17 cellular contexts compared by ENCODE assay signal in the genomic region with DNA sequence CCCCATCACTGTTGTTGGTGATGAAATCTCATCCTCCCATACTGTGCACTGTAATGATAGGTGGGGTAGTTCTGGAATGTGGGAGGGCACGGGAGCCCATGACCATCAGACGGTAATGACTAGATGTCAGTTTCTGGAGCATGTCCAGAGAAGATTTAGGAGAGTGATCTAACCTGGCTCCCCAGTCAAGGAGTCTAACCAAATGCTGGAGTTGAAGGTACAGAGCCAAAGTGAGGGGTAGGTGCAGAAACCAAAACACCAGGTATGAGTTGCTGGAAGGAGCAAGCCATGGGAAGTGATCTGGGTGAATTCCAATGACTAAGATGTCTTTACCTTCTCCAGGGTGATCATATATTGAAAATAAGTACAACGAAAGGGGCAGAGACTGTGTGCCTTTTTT.
A peak's percentile ranks its signal among the peaks of the same experiment; 100 is the strongest.
DNase-seq lines count a peak whose midpoint lies in the region; ATAC-seq and TF ChIP-seq lines count a peak whose summit lies in the region.
"Had no signal": no experiment of that assay in that cellular context is flagged by ENCODE, and none has a peak within 500 bp of the region (broad histone marks: within the 10 kb centered on the region; RNA-seq: fewer than 3 reads in every experiment).

No MANE protein-coding gene starts in this region.

- H3K27ac ChIP-seq in CD4-positive, alpha-beta T cell (ENCODE audit: low read depth, low read length), result no peak overlapping the region
- H3K27ac ChIP-seq in H9 (ENCODE audit: insufficient read length, low read depth, low read length) (no peak overlapping the region), mesodermal cell (ENCODE audit: low read depth, low read length, severe bottlenecking) (peak overlapping the region; percentile 82), endodermal cell (ENCODE audit: low read depth, low read length) (no peak overlapping the region)
- H3K27ac ChIP-seq: ovary had no signal

- no peaks in the 10 kb centered on the region for H3K27me3 Mint-ChIP-seq in CD4-positive, alpha-beta T cell
- no peaks in the 10 kb centered on the region for H3K27me3 Mint-ChIP-seq in H9 (ENCODE audit: low read depth)
- no peaks in the 10 kb centered on the region for H3K27me3 Mint-ChIP-seq in activated T-helper 2 cell treated with anti-CD3 and anti-CD28 coated beads, Interferon-gamma antibody, Interleukin-2, Interleukin-4, amounts not matched to agents 10 μg/mL and 5 μg/mL and 100 μg/mL, durations not matched to agents 14 hours and 24 hours and 36 hours (ENCODE audit: low read depth)
- H3K27me3 Mint-ChIP-seq in endodermal cell (ENCODE audit: insufficient read depth), result no peaks in the 10 kb centered on the region
- H3K27me3 Mint-ChIP-seq: activated CD8-positive, alpha-beta T cell treated with anti-CD3 and anti-CD28 coated beads for 36 hours; B cell had no signal

- H2AK5ac ChIP-seq in H9 (ENCODE audit: insufficient read length, low read length), result no peak overlapping the region

- H3K4me3 Mint-ChIP-seq in CD4-positive, alpha-beta T cell, result no peak overlapping the region
- no peak overlapping the region for H3K4me3 Mint-ChIP-seq in H9
- no peak overlapping the region for H3K4me3 Mint-ChIP-seq in activated T-helper 2 cell treated with anti-CD3 and anti-CD28 coated beads, Interferon-gamma antibody, Interleukin-2, Interleukin-4, amounts not matched to agents 10 μg/mL and 5 μg/mL and 100 μg/mL, durations not matched to agents 14 hours and 24 hours and 36 hours (ENCODE audit: low read depth)
- H3K4me3 Mint-ChIP-seq in endodermal cell, result no peak overlapping the region
- H3K4me3 Mint-ChIP-seq: activated CD8-positive, alpha-beta T cell treated with anti-CD3 and anti-CD28 coated beads for 36 hours; B cell had no signal

- no peak overlapping the region for H4K5ac ChIP-seq in H9 (ENCODE audit: insufficient read length, low read depth, low read length)

- H3K9ac ChIP-seq in H9 (ENCODE audit: extremely low read depth, insufficient read length, low read length) (no peak overlapping the region), endodermal cell (ENCODE audit: extremely low read depth, low read length, poor library complexity, severe bottlenecking) (no peak overlapping the region)

- H3K27ac Mint-ChIP-seq in CD4-positive, alpha-beta T cell, result peak overlapping the region; percentile 28
- peak overlapping the region in 1 of 3 experiments; percentile 89; a peak in 3 of 7 replicates for H3K27ac Mint-ChIP-seq in H9
- peak overlapping the region; percentile 68 for H3K27ac Mint-ChIP-seq in activated T-helper 2 cell treated with anti-CD3 and anti-CD28 coated beads, Interferon-gamma antibody, Interleukin-2, Interleukin-4, amounts not matched to agents 10 μg/mL and 5 μg/mL and 100 μg/mL, durations not matched to agents 14 hours and 24 hours and 36 hours
- H3K27ac Mint-ChIP-seq in endodermal cell, result no peak overlapping the region
- H3K27ac Mint-ChIP-seq: activated CD8-positive, alpha-beta T cell treated with anti-CD3 and anti-CD28 coated beads for 36 hours; B cell had no signal

- H2BK12ac ChIP-seq in H9 (ENCODE audit: insufficient read length, low read depth, low read length), result peak overlapping the region; percentile 35

- H2BK120ac ChIP-seq in H9 (ENCODE audit: low read depth, low read length, poor library complexity, severe bottlenecking), result no peak overlapping the region

- intact Hi-C loops in CD4-positive, alpha-beta T cell (cut with DNase I, micrococcal nuclease), result no loop called here
- intact Hi-C loops in activated T-helper 2 cell treated with anti-CD3 and anti-CD28 coated beads, Interferon-gamma antibody, Interleukin-2, Interleukin-4, amounts not matched to agents 10 μg/mL and 5 μg/mL and 100 μg/mL, durations not matched to agents 14 hours and 24 hours and 36 hours (cut with micrococcal nuclease), result no loop called here

- H3K4me1 Mint-ChIP-seq in CD4-positive, alpha-beta T cell (ENCODE audit: low read depth), result peaks cover 58% of the 10 kb centered on the region
- H3K4me1 Mint-ChIP-seq in H9 (peaks cover 8 to 15% of the 10 kb centered on the region in 2 experiments), endodermal cell (peaks cover 10% of the 10 kb centered on the region)
- H3K4me1 Mint-ChIP-seq in activated T-helper 2 cell treated with anti-CD3 and anti-CD28 coated beads, Interferon-gamma antibody, Interleukin-2, Interleukin-4, amounts not matched to agents 10 μg/mL and 5 μg/mL and 100 μg/mL, durations not matched to agents 14 hours and 24 hours and 36 hours (ENCODE audit: low read depth), result peaks cover 56% of the 10 kb centered on the region
- H3K4me1 Mint-ChIP-seq: B cell had no signal

- no peaks in the 10 kb centered on the region for H3K27me3 ChIP-seq in CD4-positive, alpha-beta T cell (ENCODE audit: control insufficient read depth, insufficient read depth, low read length)
- H3K27me3 ChIP-seq in H9 (ENCODE audit: insufficient read depth, low read length) (no peaks in the 10 kb centered on the region), endodermal cell (ENCODE audit: control insufficient read depth, insufficient read depth, low read length, poor library complexity, severe bottlenecking) (no peaks in the 10 kb centered on the region)

- H4K20me1 ChIP-seq in H9 (ENCODE audit: control insufficient read depth, insufficient read depth, insufficient read length), result no peaks in the 10 kb centered on the region

- no peaks in the 10 kb centered on the region for H3K9me3 ChIP-seq in CD4-positive, alpha-beta T cell (ENCODE audit: control insufficient read depth, low read length)
- no peaks in the 10 kb centered on the region for H3K9me3 ChIP-seq in H9 (ENCODE audit: control insufficient read depth, low read depth, low read length)
- H3K9me3 ChIP-seq in mesodermal cell (ENCODE audit: control insufficient read depth, low read length), result no peaks in the 10 kb centered on the region
- no peaks in the 10 kb centered on the region for H3K9me3 ChIP-seq in endodermal cell (ENCODE audit: control insufficient read depth, low read length)
- H3K9me3 ChIP-seq: ovary had no signal

- WGBS in H9 (ENCODE audit: extremely low coverage, insufficient read length, low lambda C conversion rate), result no CpG with 5 or more reads among the region's 3 CpGs
- 82 to 83% methylated on average over 2 of the region's 3 CpGs for WGBS in mesodermal cell (ENCODE audit: insufficient coverage in 2 of 2), 2 experiments
- 95 to 100% methylated on average over 2 to 3 of the region's 3 CpGs for WGBS in endodermal cell (ENCODE audit: insufficient coverage in 1 of 2, insufficient read length in 1 of 2), 2 experiments

- H3K79me2 ChIP-seq in H9 (ENCODE audit: insufficient read depth, low read length), result no peaks in the 10 kb centered on the region

- no peak overlapping the region for H3K4me3 ChIP-seq in mesodermal cell (ENCODE audit: extremely low read depth, insufficient read depth, low read length, poor library complexity, severe bottlenecking)
- H3K4me3 ChIP-seq in endodermal cell (ENCODE audit: low read length), result no peak overlapping the region
- H3K4me3 ChIP-seq: ovary had no signal

- H3K56ac ChIP-seq in H9 (ENCODE audit: insufficient read length, low read depth, low read length), result no peak overlapping the region

- ATAC-seq in CD4-positive, alpha-beta T cell (ENCODE audit: poor library complexity), result no peak
- ATAC-seq in GM18517 (IDR thresholded peaks at IDR 0.05; ENCODE audit: unreplicated experiment), result no peak

- no peak overlapping the region for H2BK5ac ChIP-seq in H9 (ENCODE audit: insufficient read length, low read length)

- H2BK20ac ChIP-seq in H9 (ENCODE audit: low read depth, low read length, poor library complexity, severe bottlenecking), result no peak overlapping the region

- no peak overlapping the region for H4K91ac ChIP-seq in H9 (ENCODE audit: insufficient read length, low read depth, low read length)

- H3K23ac ChIP-seq in H9 (ENCODE audit: insufficient read length, low read depth, low read length), result no peak overlapping the region

- H3K23me2 ChIP-seq in H9 (ENCODE audit: insufficient read length, low read depth, low read length, poor library complexity, severe bottlenecking), result no peaks in the 10 kb centered on the region

- no peaks in the 10 kb centered on the region for H3K9me3 Mint-ChIP-seq in CD4-positive, alpha-beta T cell
- H3K9me3 Mint-ChIP-seq in H9 (no peaks in the 10 kb centered on the region), endodermal cell (no peaks in the 10 kb centered on the region)
- peaks cover 6% of the 10 kb centered on the region for H3K9me3 Mint-ChIP-seq in activated T-helper 2 cell treated with anti-CD3 and anti-CD28 coated beads, Interferon-gamma antibody, Interleukin-2, Interleukin-4, amounts not matched to agents 10 μg/mL and 5 μg/mL and 100 μg/mL, durations not matched to agents 14 hours and 24 hours and 36 hours
- H3K9me3 Mint-ChIP-seq: activated CD8-positive, alpha-beta T cell treated with anti-CD3 and anti-CD28 coated beads for 36 hours had no signal

- peak overlapping the region; percentile 48 for H3K18ac ChIP-seq in H9 (ENCODE audit: insufficient read length, low read depth, low read length)

- no peaks in the 10 kb centered on the region for H3K36me3 ChIP-seq in mesodermal cell (ENCODE audit: control insufficient read depth, insufficient read depth, low read length)
- no peaks in the 10 kb centered on the region for H3K36me3 ChIP-seq in endodermal cell (ENCODE audit: control insufficient read depth, insufficient read depth, low read length)
- H3K36me3 ChIP-seq: ovary had no signal

- no peak overlapping the region for H2AFZ ChIP-seq in H9 (ENCODE audit: low read length)

- CTCF ChIA-PET in CD4-positive, alpha-beta T cell (lab: Charles Lee), result no interaction called here

- TF ChIP-seq CTCF in CD4-positive, alpha-beta T cell (IDR thresholded peaks at IDR 0.05), result no peak
- TF ChIP-seq CTCF in H9 (conservative IDR thresholded peaks at IDR 0.05) (no peak), endodermal cell (conservative IDR thresholded peaks at IDR 0.05) (no peak)

- H3K4ac ChIP-seq in H9 (ENCODE audit: low read depth, low read length), result no peak overlapping the region

- H4K8ac ChIP-seq in H9 (replicated peaks; ENCODE audit: insufficient read length, low read depth, low read length), result no peak overlapping the region

- DNase-seq in CD4-positive, alpha-beta T cell, result no peak
- DNase-seq in H9, result no peak
- DNase-seq in activated T-helper 2 cell treated with anti-CD3 and anti-CD28 coated beads, Interferon-gamma antibody, Interleukin-2, Interleukin-4, amounts not matched to agents 10 μg/mL and 5 μg/mL and 100 μg/mL, durations not matched to agents 14 hours and 24 hours and 36 hours (ENCODE audit: low spot score), result no peak
- DNase-seq in NOMO-1 treated with DMSO at 0.1 percent for 48 hours (lab: John Stamatoyannopoulos, UW; ENCODE audit: unreplicated experiment), result no peak
- no peak for DNase-seq in endodermal cell
- DNase-seq: activated CD8-positive, alpha-beta T cell treated with anti-CD3 and anti-CD28 coated beads for 36 hours; activated effector memory CD4-positive, alpha-beta T cell treated with Interleukin-2 at 50 U/mL for 16 hours; DMS 273 treated with DMSO at 0.1 percent for 48 hours; H7; hypothalamus; left colon; ovary; stimulated activated CD4-positive, alpha-beta T cell treated with anti-CD3 and anti-CD28 coated beads, Interleukin-4, amount 100 ng/mL, for 1 hour; stimulated activated CD8-positive, alpha-beta memory T cell treated with anti-CD3 and anti-CD28 coated beads, Interleukin-4, amount 100 ng/mL, for 48 hours had no signal

- H3K14ac ChIP-seq in H9 (ENCODE audit: insufficient read depth, low read length), result no peak overlapping the region

- H3K4me1 ChIP-seq in H9 (ENCODE audit: insufficient read depth, low read length) (peaks cover 4% of the 10 kb centered on the region; the same call in 1 of the 2 replicates), mesodermal cell (ENCODE audit: control insufficient read depth, insufficient read depth, low read length, poor library complexity, severe bottlenecking) (peaks cover 21% of the 10 kb centered on the region), endodermal cell (ENCODE audit: control insufficient read depth, insufficient read depth, low read length) (peaks cover 5% of the 10 kb centered on the region)

- H3K36me3 Mint-ChIP-seq in CD4-positive, alpha-beta T cell (ENCODE audit: low read depth), result no peaks in the 10 kb centered on the region
- H3K36me3 Mint-ChIP-seq in H9 (ENCODE audit: insufficient read depth in 1 of 3, low read depth in 3 of 3), result 0 out of 7 replicates have a peak, but pooled peaks cover 0 to 3% (median 0%) of the 10 kb centered on the region in 3 experiments
- peaks cover under 1% of the 10 kb centered on the region for H3K36me3 Mint-ChIP-seq in activated T-helper 2 cell treated with anti-CD3 and anti-CD28 coated beads, Interferon-gamma antibody, Interleukin-2, Interleukin-4, amounts not matched to agents 10 μg/mL and 5 μg/mL and 100 μg/mL, durations not matched to agents 14 hours and 24 hours and 36 hours (ENCODE audit: low read depth)
- H3K36me3 Mint-ChIP-seq in endodermal cell (ENCODE audit: low read depth), result no peaks in the 10 kb centered on the region

- H3K4me2 ChIP-seq in H9 (ENCODE audit: insufficient read depth, insufficient read length, low read length), result no peak overlapping the region

- H2BK15ac ChIP-seq in H9 (ENCODE audit: low read depth, low read length), result no peak overlapping the region; the same call in 1 of the 2 replicates

- H3K79me1 ChIP-seq in H9 (ENCODE audit: insufficient read depth, low read depth, low read length, poor library complexity, severe bottlenecking), result no peaks in the 10 kb centered on the region

- POLR2A ChIA-PET in CD4-positive, alpha-beta T cell (lab: Charles Lee), result no interaction called here

- no peak overlapping the region for H3T11ph ChIP-seq in H9 (ENCODE audit: low read length)
